ENCODE assay signal across 15 cellular contexts in genomic region chr3:26058774-26059455, GRCh38.
"Had no signal": no experiment of that assay in that cellular context is flagged by ENCODE, and none has a peak within 500 bp of the region (broad histone marks: within the 10 kb centered on the region; RNA-seq: fewer than 3 reads in every experiment).

No MANE protein-coding gene starts in this region.

- ATAC-seq: stimulated activated naive CD8-positive, alpha-beta T cell treated with anti-CD3 and anti-CD28 coated beads, Interleukin-15, Interleukin-2, amounts not matched to agents 100 U/mL and 50 U/mL, for 24 hours had no signal

- H3K9me3 ChIP-seq: breast epithelium, ovary, right atrium auricular region had no signal

- H3K4me3 ChIP-seq: breast epithelium, ovary, right atrium auricular region, smooth muscle cell had no signal

- H3K36me3 ChIP-seq: breast epithelium, ovary, right atrium auricular region had no signal

- H3K27me3 ChIP-seq: breast epithelium, ovary, right atrium auricular region had no signal

- H3K4me1 ChIP-seq: breast epithelium, right atrium auricular region had no signal

- H3K27ac ChIP-seq: breast epithelium, ovary, right atrium auricular region had no signal

- DNase-seq: activated CD4-positive, CD25-positive, alpha-beta regulatory T cell treated with anti-CD3 and anti-CD28 coated beads, Interleukin-2, amount 50 U/mL, for 72 hours; activated naive CD4-positive, alpha-beta T cell treated with Interleukin-2 at 50 U/mL for 16 hours; activated T-cell treated with anti-CD3 and anti-CD28 coated beads for 4 hours; anterior cingulate cortex; cerebellar nuclear complex; kidney glomerular epithelial cell; ovary; stimulated activated CD4-positive, alpha-beta T cell treated with anti-CD3 and anti-CD28 coated beads, Interleukin-4, amount 100 ng/mL, for 4 hours; stimulated activated CD8-positive, alpha-beta memory T cell treated with anti-CD3 and anti-CD28 coated beads, Interleukin-4, amount 100 ng/mL, for 48 hours; stimulated activated naive CD8-positive, alpha-beta T cell treated with anti-CD3 and anti-CD28 coated beads, Interleukin-15, Interleukin-2, amounts not matched to agents 100 U/mL and 50 U/mL, for 24 hours; T-helper 9 cell; trophoblast cell had no signal
